In genomic region chr4:116688536-116688935, GRCh38 we compare ENCODE assay signal across 23 cellular contexts.
DNase-seq lines count a peak whose midpoint lies in the region; ATAC-seq, FAIRE-seq and TF ChIP-seq lines count a peak whose summit lies in the region.
"Had no signal": no experiment of that assay in that cellular context is flagged by ENCODE, and none has a peak within 500 bp of the region (broad histone marks: within the 10 kb centered on the region; RNA-seq: fewer than 3 reads in every experiment).

No MANE protein-coding gene starts in this region.

- H3K36me3 ChIP-seq in PC-3 (ENCODE audit: low read depth, low read length) = no peaks in the 10 kb centered on the region
- H3K36me3 ChIP-seq in K562 (ENCODE audit: control insufficient read depth, insufficient read depth, low read length) = no peaks in the 10 kb centered on the region
- no peaks in the 10 kb centered on the region for H3K36me3 ChIP-seq in heart right ventricle
- no peaks in the 10 kb centered on the region for H3K36me3 ChIP-seq in HAP-1 (replicated peaks)

- H3K4me2 ChIP-seq in PC-3 (ENCODE audit: low read length) (no peak overlapping the region), K562 (ENCODE audit: insufficient read depth, low read length) (no peak overlapping the region)

- BruUV-seq in PC-3 (replicated peaks; lab: Mats Ljungman, UMichigan) (no TSS peak), K562 (replicated peaks; lab: Mats Ljungman, UMichigan) (no TSS peak)

- H3K9me1 ChIP-seq in K562 (ENCODE audit: control insufficient read depth, insufficient read depth, low read length) = no peaks in the 10 kb centered on the region

- TF ChIP-seq RAD21 in K562 (CRISPR knock-in tag; conservative IDR thresholded peaks at IDR 0.05 in 1 of 2, IDR thresholded peaks at IDR 0.05 in 1 of 2) = no peak

- TF ChIP-seq EP300 in K562 (IDR thresholded peaks at IDR 0.05; ENCODE audit: low read length) = no peak

- intact Hi-C loops in PC-3 (cut with micrococcal nuclease) (no loop called here), K562 (cut with micrococcal nuclease) (no loop called here), heart right ventricle (cut with DNase I) (loop anchor here in 1 of 10 donors (1.0 kb wide), 1 partner anchor 10 kb away; no protein-coding TSS in a partner anchor)

- no peak overlapping the region for H3K27ac ChIP-seq in PC-3 (ENCODE audit: low read length)
- H3K27ac ChIP-seq in K562 (ENCODE audit: extremely low read depth, low read depth, low read length) = no peak overlapping the region
- H3K27ac ChIP-seq in heart right ventricle = no peak overlapping the region
- H3K27ac ChIP-seq: GM23248 had no signal

- in situ Hi-C loops in Caki2 (cut with HindIII; ENCODE audit: low pct_unique_long_range_greater_than_20kb, low sequenced_read_pairs) = no loop called here
- in situ Hi-C loops in K562 (cut with MboI) = no loop called here
- in situ Hi-C loops in HAP-1 (cut with MboI; ENCODE audit: low sequenced_read_pairs) = no loop called here

- no peak for TF ChIP-seq POLR2A in K562 (conservative IDR thresholded peaks at IDR 0.05)

- WGBS in K562 (ENCODE audit: insufficient coverage, low coverage, missing lambda C conversion rate) = 0% methylated on average over 1 of the region's 1 CpG
- 94 to 95% methylated on average over 1 of the region's 1 CpG for WGBS in heart right ventricle, 2 donors

- H3F3A ChIP-seq in PC-3 (ENCODE audit: low read length, unreplicated experiment) = no peaks in the 10 kb centered on the region

- TF ChIP-seq CTCF in PC-3 (conservative IDR thresholded peaks at IDR 0.05; ENCODE audit: low read depth, low read length) = no peak
- TF ChIP-seq CTCF in K562 (IDR thresholded peaks at IDR 0.05 in 2 of 3, conservative IDR thresholded peaks at IDR 0.05 in 1 of 3; ENCODE audit: insufficient read depth in 2 of 3, low read depth in 1 of 3, low read length in 3 of 3) = no peak
- no peak for TF ChIP-seq CTCF in heart right ventricle (IDR thresholded peaks at IDR 0.05)

- CTCF ChIA-PET in PC-3 (lab: Charles Lee) = no interaction called here
- CTCF ChIA-PET in K562 (lab: Yijun Ruan, JAX; ENCODE audit: low intra/inter-chr PET ratio) = no interaction called here

- H3K79me2 ChIP-seq in PC-3 (ENCODE audit: low read length) = no peaks in the 10 kb centered on the region
- H3K79me2 ChIP-seq in K562 (ENCODE audit: control insufficient read depth, insufficient read depth, low read length) = no peaks in the 10 kb centered on the region

- H3K4me1 ChIP-seq in PC-3 (ENCODE audit: insufficient read depth, low read length) (0 out of 2 replicates have a peak, but pooled peaks cover 3% of the 10 kb centered on the region), K562 (replicated peaks in 1 of 2; ENCODE audit: control insufficient read depth in 2 of 2, insufficient read depth in 2 of 2, low read length in 2 of 2) (no peaks in the 10 kb centered on the region), heart right ventricle (no peaks in the 10 kb centered on the region), HAP-1 (no peaks in the 10 kb centered on the region)

- FAIRE-seq in K562 (lab: Jason Lieb, UNC) = no peak

- H3K27me3 ChIP-seq in PC-3 (ENCODE audit: low read length) (no peaks in the 10 kb centered on the region), K562 (ENCODE audit: control insufficient read depth in 2 of 2, insufficient read depth in 2 of 2, low read length in 2 of 2) (no peaks in the 10 kb centered on the region), heart right ventricle (no peaks in the 10 kb centered on the region), HAP-1 (ENCODE audit: low read depth) (no peaks in the 10 kb centered on the region)

- ATAC-seq in PC-3 = peak; percentile 59
- ATAC-seq in K562 = no peak
- ATAC-seq in heart right ventricle = no peak
- ATAC-seq in GM21360 (IDR thresholded peaks at IDR 0.05; ENCODE audit: unreplicated experiment) = no peak

- H3K9me3 ChIP-seq in PC-3 (ENCODE audit: low read length) = no peaks in the 10 kb centered on the region
- H3K9me3 ChIP-seq in K562 (replicated peaks; ENCODE audit: control insufficient read depth, insufficient read depth, low read depth, low read length) = no peaks in the 10 kb centered on the region; the same call in 1 of the 2 replicates
- H3K9me3 ChIP-seq in heart right ventricle = peaks cover 0 to 10% (median 0%) of the 10 kb centered on the region in 11 donors
- no peaks in the 10 kb centered on the region for H3K9me3 ChIP-seq in HAP-1

- H2AFZ ChIP-seq in PC-3 (ENCODE audit: low read length) = no peak overlapping the region
- no peak overlapping the region for H2AFZ ChIP-seq in K562 (ENCODE audit: low read depth, low read length)
- H2AFZ ChIP-seq: GM23248 had no signal

- H3K4me3 ChIP-seq in PC-3 (ENCODE audit: low read length) (no peak overlapping the region), K562 (no peak overlapping the region), heart right ventricle (no peak overlapping the region), HAP-1 (no peak overlapping the region)
- H3K4me3 ChIP-seq: GM23248 had no signal

- DNase-seq in Caki2 (ENCODE audit: low read depth) = peak; percentile 70
- DNase-seq in PC-3 = peak; percentile 47
- DNase-seq in K562 (ENCODE audit: extremely low read depth in 1 of 4, low spot score in 3 of 4) = no peak
- DNase-seq in kidney tubule cell (ENCODE audit: low spot score) = peak; percentile 85
- DNase-seq in heart right ventricle = no peak
- no peak for DNase-seq in HAP-1 (ENCODE audit: low spot score in 2 of 2)
- DNase-seq: 8988T; DMS153; DND-41; GM23248; H7; Karpas-422; MV-4-11; NCI-H1105; NCI-H1436 treated with DMSO at 0.1 percent for 48 hours; NCI-H1930; NCI-H2107; NCI-H446 treated with DMSO at 0.1 percent for 48 hours; NCI-H526; NCI-H82; NK-92 treated with Interleukin-12 subunit alpha and Interleukin-12 subunit beta, amount 100 ng/mL, for 24 hours; SHP77 treated with DMSO at 0.1 percent for 48 hours had no signal

- no peaks in the 10 kb centered on the region for H3K9me2 ChIP-seq in PC-3 (replicated peaks; ENCODE audit: low read length)

- no peak overlapping the region for H3K9ac ChIP-seq in PC-3 (ENCODE audit: low read length)
- no peak overlapping the region for H3K9ac ChIP-seq in K562 (ENCODE audit: insufficient read depth in 1 of 2, low read depth in 2 of 2, low read length in 2 of 2)
- H3K9ac ChIP-seq: GM23248 had no signal

- H4K20me1 ChIP-seq in PC-3 (ENCODE audit: low read length) (no peaks in the 10 kb centered on the region), K562 (replicated peaks; ENCODE audit: control insufficient read depth, insufficient read depth, low read length) (no peaks in the 10 kb centered on the region)

- POLR2A ChIA-PET in PC-3 (lab: Charles Lee; ENCODE audit: unreplicated experiment) = no interaction called here
- POLR2A ChIA-PET in K562 (lab: Yijun Ruan, JAX) = no interaction called here

TF ChIP-seq in K562, 482 proteins besides CTCF, POLR2A, EP300 and RAD21:
- peak; percentile 22; the same call in 1 of the 2 replicates for TF ChIP-seq TFE3 (CRISPR knock-in tag; IDR thresholded peaks at IDR 0.05)
- TF ChIP-seq STAG1 (CRISPR knock-in tag; IDR thresholded peaks at IDR 0.05; ENCODE audit: borderline replicate concordance) = no peak
TF ChIP-seq in K562: peak in this region for 1.

Comparison
In these comparisons a context has a peak if more than half of its experiments do, and no peak if none do; other contexts are left out.
1. DNase-seq: peak in Caki2 (single experiment), PC-3 (single experiment) and kidney tubule cell (single experiment); none in K562 (0 of 4), heart right ventricle (0 of 2) and HAP-1 (0 of 2).